ENCODE assay signal across 15 cellular contexts in the genomic region with DNA sequence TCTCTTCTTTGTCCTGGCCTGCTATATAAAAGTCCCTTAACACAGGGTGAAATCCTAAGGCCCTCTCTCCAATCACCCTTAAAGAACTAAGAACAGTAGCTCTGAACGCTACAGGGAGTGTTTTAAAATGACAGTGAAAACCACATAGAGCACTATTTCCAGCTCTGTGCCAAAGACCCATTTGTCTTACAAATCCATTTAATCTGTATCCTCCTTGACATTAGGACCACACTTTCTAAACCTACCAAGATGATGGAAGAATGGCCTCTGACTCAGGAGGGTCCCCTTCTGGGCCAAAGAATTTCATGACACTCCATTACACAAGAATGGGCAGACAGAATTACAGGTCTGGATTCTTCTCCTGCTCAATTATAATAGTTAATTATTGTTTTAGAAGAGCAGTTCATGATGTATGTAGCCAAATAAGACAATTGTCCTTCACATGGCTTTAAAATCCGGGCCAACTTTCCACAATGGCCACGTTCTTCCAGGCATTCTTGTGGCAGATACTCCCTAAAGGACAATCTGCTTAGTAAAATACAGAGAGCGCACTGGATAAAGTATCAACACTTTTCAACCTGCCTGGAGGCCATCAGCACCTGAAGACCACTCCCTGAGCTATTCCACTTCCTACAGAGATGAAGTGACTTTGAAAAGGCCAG.
DNase-seq lines count a peak whose midpoint lies in the region; ATAC-seq, FAIRE-seq and TF ChIP-seq lines count a peak whose summit lies in the region.
"Had no signal": no experiment of that assay in that cellular context is flagged by ENCODE, and none has a peak within 500 bp of the region (broad histone marks: within the 10 kb centered on the region; RNA-seq: fewer than 3 reads in every experiment).

No MANE protein-coding gene starts in this region.

- no peak overlapping the region for H3K4me2 ChIP-seq in astrocyte (ENCODE audit: low read length)

- H3K9me3 Mint-ChIP-seq in activated naive CD4-positive, alpha-beta T cell treated with anti-CD3 and anti-CD28 coated beads, Interleukin-2, amount 10 ng/mL, durations not matched to agents 7 days and 5 days: no peaks in the 10 kb centered on the region
- H3K9me3 Mint-ChIP-seq in astrocyte (ENCODE audit: unreplicated experiment): no peaks in the 10 kb centered on the region

- H3K4me1 ChIP-seq in astrocyte (ENCODE audit: insufficient read depth, low read length) (no peaks in the 10 kb centered on the region), suprapubic skin (peaks cover 75% of the 10 kb centered on the region)
- H3K4me1 ChIP-seq: ascending aorta, prostate gland had no signal

- TF ChIP-seq CTCF in astrocyte (IDR thresholded peaks at IDR 0.05; ENCODE audit: insufficient read depth, low read depth, low read length) (no peak), suprapubic skin (IDR thresholded peaks at IDR 0.05) (no peak)

- no peak overlapping the region for H3K27ac ChIP-seq in astrocyte (ENCODE audit: low read depth, low read length)
- peak overlapping the region; percentile 40 for H3K27ac ChIP-seq in suprapubic skin
- H3K27ac ChIP-seq: ascending aorta, left lung had no signal

- DNase-seq in activated naive CD4-positive, alpha-beta T cell treated with anti-CD3 and anti-CD28 coated beads, Interleukin-2, amount 10 ng/mL, durations not matched to agents 7 days and 5 days: no peak
- DNase-seq in activated naive CD4-positive, alpha-beta T cell (lab: John Stamatoyannopoulos, UW): no peak
- DNase-seq in astrocyte (ENCODE audit: low read depth) (peak; percentile 57), suprapubic skin (ENCODE audit: low spot score in 2 of 2) (no peak), midbrain (lab: John Stamatoyannopoulos, UW) (no peak), NCI-H1417 (lab: John Stamatoyannopoulos, UW) (no peak)
- DNase-seq: DMS79; glutamatergic neuron; left lung; Right ventricle myocardium superior; stimulated activated CD4-positive, alpha-beta T cell treated with anti-CD3 and anti-CD28 coated beads, Interleukin-2, amount 100 ng/mL, for 48 hours had no signal

- CTCF ChIA-PET in activated naive CD4-positive, alpha-beta T cell treated with anti-CD3 and anti-CD28 coated beads, Interleukin-2, amount 10 ng/mL, durations not matched to agents 7 days and 5 days (lab: Charles Lee): interaction anchor here (0.7 kb wide), 1 partner anchor 150 kb away, joined by 3 read pairs; no protein-coding TSS in a partner anchor

- peaks cover 87% of the 10 kb centered on the region for H3K79me2 ChIP-seq in astrocyte (ENCODE audit: insufficient read depth, low read length)

- no peak overlapping the region for H3K9ac ChIP-seq in astrocyte (ENCODE audit: low read length)

- H3K4me1 Mint-ChIP-seq in activated naive CD4-positive, alpha-beta T cell treated with anti-CD3 and anti-CD28 coated beads, Interleukin-2, amount 10 ng/mL, durations not matched to agents 7 days and 5 days: peaks cover 70% of the 10 kb centered on the region
- peaks cover 11% of the 10 kb centered on the region for H3K4me1 Mint-ChIP-seq in astrocyte (ENCODE audit: low read depth, unreplicated experiment)

- no peaks in the 10 kb centered on the region for H3K27me3 ChIP-seq in astrocyte (ENCODE audit: insufficient read depth, low read length)
- H3K27me3 ChIP-seq in suprapubic skin: no peaks in the 10 kb centered on the region
- H3K27me3 ChIP-seq: ascending aorta, left lung had no signal

- H3K9me3 ChIP-seq in astrocyte (ENCODE audit: insufficient read depth, low read depth, low read length): no peaks in the 10 kb centered on the region
- H3K9me3 ChIP-seq in suprapubic skin: no peaks in the 10 kb centered on the region
- H3K9me3 ChIP-seq: ascending aorta, left lung, prostate gland had no signal

- H3K36me3 ChIP-seq in astrocyte (ENCODE audit: insufficient read depth, low read length) (peaks cover 2% of the 10 kb centered on the region), suprapubic skin (peaks cover 15% of the 10 kb centered on the region)
- H3K36me3 ChIP-seq: prostate gland had no signal

- TF ChIP-seq POLR2A in suprapubic skin (IDR thresholded peaks at IDR 0.05): no peak

- TF ChIP-seq EP300 in suprapubic skin (IDR thresholded peaks at IDR 0.05): no peak

- H3K4me3 Mint-ChIP-seq in activated naive CD4-positive, alpha-beta T cell treated with anti-CD3 and anti-CD28 coated beads, Interleukin-2, amount 10 ng/mL, durations not matched to agents 7 days and 5 days: no peak overlapping the region
- H3K4me3 Mint-ChIP-seq in astrocyte (ENCODE audit: unreplicated experiment): no peak overlapping the region

- no peak overlapping the region for H3K4me3 ChIP-seq in astrocyte (ENCODE audit: insufficient read depth, low read depth, low read length)
- H3K4me3 ChIP-seq in suprapubic skin: no peak overlapping the region
- H3K4me3 ChIP-seq: ascending aorta, left lung, prostate gland had no signal

- no peaks in the 10 kb centered on the region for H3K27me3 Mint-ChIP-seq in activated naive CD4-positive, alpha-beta T cell treated with anti-CD3 and anti-CD28 coated beads, Interleukin-2, amount 10 ng/mL, durations not matched to agents 7 days and 5 days
- H3K27me3 Mint-ChIP-seq in astrocyte (ENCODE audit: low read depth, unreplicated experiment): no peaks in the 10 kb centered on the region

- peaks cover 43% of the 10 kb centered on the region for H3K36me3 Mint-ChIP-seq in activated naive CD4-positive, alpha-beta T cell treated with anti-CD3 and anti-CD28 coated beads, Interleukin-2, amount 10 ng/mL, durations not matched to agents 7 days and 5 days
- peaks cover 12% of the 10 kb centered on the region for H3K36me3 Mint-ChIP-seq in astrocyte (ENCODE audit: low read depth, unreplicated experiment)

- no peak overlapping the region for H2AFZ ChIP-seq in astrocyte (ENCODE audit: low read depth, low read length)

- ATAC-seq in HG03103 (IDR thresholded peaks at IDR 0.05; ENCODE audit: low read depth, unreplicated experiment) (peak; percentile 29), GM19395 (IDR thresholded peaks at IDR 0.05; ENCODE audit: unreplicated experiment) (no peak)
- ATAC-seq: left lung had no signal

- peaks cover 57% of the 10 kb centered on the region for H4K20me1 ChIP-seq in astrocyte (ENCODE audit: insufficient read depth, low read length)

- no peak for FAIRE-seq in astrocyte (lab: Jason Lieb, UNC)

- peak overlapping the region; percentile 29 for H3K27ac Mint-ChIP-seq in activated naive CD4-positive, alpha-beta T cell treated with anti-CD3 and anti-CD28 coated beads, Interleukin-2, amount 10 ng/mL, durations not matched to agents 7 days and 5 days
- peak overlapping the region; percentile 16 for H3K27ac Mint-ChIP-seq in astrocyte (ENCODE audit: unreplicated experiment)

- WGBS in suprapubic skin: 71% methylated on average over 4 of the region's 4 CpGs
